9 cellular contexts compared by ENCODE assay signal in genomic region chr7:26195867-26196266, GRCh38. TPM values are rescaled to one million over a fixed set of nuclear protein-coding genes. Genes with fewer than 3 reads are reported as not detected.
DNase-seq lines count a peak whose midpoint lies in the region; ATAC-seq, FAIRE-seq and TF ChIP-seq lines count a peak whose summit lies in the region.
"Had no signal": no experiment of that assay in that cellular context is flagged by ENCODE, and none has a peak within 500 bp of the region (broad histone marks: within the 10 kb centered on the region; RNA-seq: fewer than 3 reads in every experiment).

No MANE protein-coding gene starts in this region.

- H3K4me1 Mint-ChIP-seq in Caco-2 (ENCODE audit: low read depth, unreplicated experiment): peaks cover 39% of the 10 kb centered on the region
- peaks cover 72 to 74% of the 10 kb centered on the region in 2 donors for H3K4me1 Mint-ChIP-seq in natural killer cell treated with Interleukin-12 subunit alpha and Interleukin-12 subunit beta and Interleukin-15 and Interleukin-18, amount 100 ng/mL, for 72 hours (ENCODE audit: low read depth in 2 of 2)

- H4K20me1 ChIP-seq in MM.1S (ENCODE audit: insufficient read depth, low read length) (peaks cover 88% of the 10 kb centered on the region), mammary epithelial cell (ENCODE audit: insufficient read depth, low read length) (peaks cover 55% of the 10 kb centered on the region)

- H3K36me3 Mint-ChIP-seq in Caco-2 (ENCODE audit: insufficient read depth, unreplicated experiment): peaks cover 100% of the 10 kb centered on the region
- H3K36me3 Mint-ChIP-seq in natural killer cell treated with Interleukin-12 subunit alpha and Interleukin-12 subunit beta and Interleukin-15 and Interleukin-18, amount 100 ng/mL, for 72 hours: peaks cover 87% of the 10 kb centered on the region

- H3K4me1 ChIP-seq in Caco-2: peaks cover 25% of the 10 kb centered on the region
- peaks cover 50% of the 10 kb centered on the region for H3K4me1 ChIP-seq in MM.1S (ENCODE audit: low read length)
- H3K4me1 ChIP-seq in mammary epithelial cell (ENCODE audit: insufficient read depth, low read length): peaks cover 24% of the 10 kb centered on the region
- peaks cover 0 to 67% (median 53%) of the 10 kb centered on the region in 4 donors for H3K4me1 ChIP-seq in tibial nerve

- peak overlapping the region; percentile 66 for H3K4me3 Mint-ChIP-seq in Caco-2 (ENCODE audit: unreplicated experiment)
- peak overlapping the region; percentile 100 for H3K4me3 Mint-ChIP-seq in natural killer cell treated with Interleukin-12 subunit alpha and Interleukin-12 subunit beta and Interleukin-15 and Interleukin-18, amount 100 ng/mL, for 72 hours

- H3K9me2 ChIP-seq in MM.1S (replicated peaks; ENCODE audit: insufficient read depth, low read length): no peaks in the 10 kb centered on the region

- BruUV-seq in Caco-2 (replicated peaks; lab: Mats Ljungman, UMichigan): no TSS peak
- no TSS peak for BruUV-seq in mammary epithelial cell (replicated peaks; lab: Mats Ljungman, UMichigan)

- H3K27ac ChIP-seq in MM.1S (ENCODE audit: low read length) (no peak overlapping the region), mammary epithelial cell (ENCODE audit: insufficient read depth, low read depth, low read length) (peak overlapping the region; percentile 2), tibial nerve (peak overlapping the region in 2 of 4 donors; percentile 3 to 18)

- dilution Hi-C loops in mammary epithelial cell (cut with HindIII; ENCODE audit: low sequenced_read_pairs): no loop called here

- no peak for TF ChIP-seq EP300 in tibial nerve (IDR thresholded peaks at IDR 0.05)

- 35% methylated on average over 6 of the region's 6 CpGs for WGBS in mammary epithelial cell (ENCODE audit: low coverage, missing lambda C conversion rate)
- WGBS in tibial nerve, 2 donors: 69 to 72% methylated on average over 6 of the region's 6 CpGs

- intact Hi-C loops in Caco-2 (cut with micrococcal nuclease; ENCODE audit: unreplicated experiment): no loop called here
- intact Hi-C loops in mammary epithelial cell (cut with micrococcal nuclease): no loop called here

- H3K9ac ChIP-seq in MM.1S (ENCODE audit: low read length): no peak overlapping the region
- no peak overlapping the region for H3K9ac ChIP-seq in mammary epithelial cell (ENCODE audit: insufficient read depth, low read length)

- H2AFZ ChIP-seq in MM.1S (ENCODE audit: low read length) (no peak overlapping the region), mammary epithelial cell (ENCODE audit: low read depth, low read length) (no peak overlapping the region)

- H3K79me2 ChIP-seq in MM.1S (ENCODE audit: low read length) (peaks cover 97% of the 10 kb centered on the region), mammary epithelial cell (ENCODE audit: insufficient read depth, low read length) (peaks cover 94% of the 10 kb centered on the region)

- no peak overlapping the region for H3K27ac Mint-ChIP-seq in Caco-2 (ENCODE audit: unreplicated experiment)
- H3K27ac Mint-ChIP-seq in natural killer cell treated with Interleukin-12 subunit alpha and Interleukin-12 subunit beta and Interleukin-15 and Interleukin-18, amount 100 ng/mL, for 72 hours: peak overlapping the region; percentile 100

- TF ChIP-seq POLR2A in tibial nerve (IDR thresholded peaks at IDR 0.05): no peak

- H3K27me3 ChIP-seq in Caco-2 (replicated peaks; ENCODE audit: control insufficient read depth, insufficient read depth, low read length): no peaks in the 10 kb centered on the region
- no peaks in the 10 kb centered on the region for H3K27me3 ChIP-seq in MM.1S (replicated peaks; ENCODE audit: insufficient read depth, low read length)
- H3K27me3 ChIP-seq in mammary epithelial cell (ENCODE audit: insufficient read depth, low read length): no peaks in the 10 kb centered on the region
- no peaks in the 10 kb centered on the region for H3K27me3 ChIP-seq in tibial nerve

- in situ Hi-C loops in mammary epithelial cell (cut with MboI; ENCODE audit: low sequenced_read_pairs in 2 of 2): loop anchor here (5.0 to 10.0 kb wide), 3 partner anchors 104 to 301 kb away; no protein-coding TSS in a partner anchor

- H3K9me3 Mint-ChIP-seq in Caco-2 (ENCODE audit: unreplicated experiment): no peaks in the 10 kb centered on the region
- H3K9me3 Mint-ChIP-seq in natural killer cell treated with Interleukin-12 subunit alpha and Interleukin-12 subunit beta and Interleukin-15 and Interleukin-18, amount 100 ng/mL, for 72 hours: no peaks in the 10 kb centered on the region

- no peaks in the 10 kb centered on the region for H3K9me3 ChIP-seq in Caco-2
- H3K9me3 ChIP-seq in MM.1S (replicated peaks; ENCODE audit: insufficient read depth, low read length): no peaks in the 10 kb centered on the region
- no peaks in the 10 kb centered on the region for H3K9me3 ChIP-seq in mammary epithelial cell (replicated peaks; ENCODE audit: insufficient read depth, low read length)
- no peaks in the 10 kb centered on the region for H3K9me3 ChIP-seq in tibial nerve

- ATAC-seq in natural killer cell treated with Interleukin-12 subunit alpha and Interleukin-12 subunit beta and Interleukin-15 and Interleukin-18, amount 100 ng/mL, for 72 hours: no peak

- CTCF ChIA-PET in Caco-2 (lab: Charles Lee): no interaction called here
- CTCF ChIA-PET in mammary epithelial cell (lab: Charles Lee; ENCODE audit: low non-redundant PET): no interaction called here

- H3K4me2 ChIP-seq in MM.1S (ENCODE audit: low read depth, low read length): peak overlapping the region; percentile 66
- H3K4me2 ChIP-seq in mammary epithelial cell (ENCODE audit: insufficient read depth, low read depth, low read length): peak overlapping the region; percentile 79

- H3K4me3 ChIP-seq in Caco-2 (ENCODE audit: low read depth, low read length): no peak overlapping the region
- H3K4me3 ChIP-seq in MM.1S (ENCODE audit: low read length): 0 out of 2 replicates have a peak overlapping the region, but pooled peaks have one; percentile 4
- H3K4me3 ChIP-seq in mammary epithelial cell (replicated peaks in 1 of 3; ENCODE audit: insufficient read depth in 1 of 3, low read depth in 2 of 3, low read length in 3 of 3): peak overlapping the region in 2 of 3 experiments; percentile 93 to 100
- H3K4me3 ChIP-seq in tibial nerve: no peak overlapping the region

- no peak for DNase-seq in Caco-2
- no peak for DNase-seq in MM.1S
- no peak for DNase-seq in mammary epithelial cell
- DNase-seq in natural killer cell treated with Interleukin-12 subunit alpha and Interleukin-12 subunit beta and Interleukin-15 and Interleukin-18, amount 100 ng/mL, for 72 hours (ENCODE audit: low spot score): no peak
- no peak for DNase-seq in frontal cortex (ENCODE audit: low spot score in 2 of 2)
- DNase-seq in NCI-H2029 (lab: John Stamatoyannopoulos, UW): no peak
- DNase-seq in globus pallidus (ENCODE audit: low spot score): no peak
- DNase-seq in tibial nerve (ENCODE audit: low spot score in 2 of 2): no peak
- DNase-seq: foreskin melanocyte had no signal

- H3K27me3 Mint-ChIP-seq in Caco-2 (ENCODE audit: insufficient read depth, unreplicated experiment): no peaks in the 10 kb centered on the region
- no peaks in the 10 kb centered on the region for H3K27me3 Mint-ChIP-seq in natural killer cell treated with Interleukin-12 subunit alpha and Interleukin-12 subunit beta and Interleukin-15 and Interleukin-18, amount 100 ng/mL, for 72 hours

- H3K36me3 ChIP-seq in Caco-2 (ENCODE audit: control insufficient read depth, insufficient read depth, low read length) (peaks cover 3% of the 10 kb centered on the region), MM.1S (replicated peaks; ENCODE audit: insufficient read depth, low read length) (peaks cover 56% of the 10 kb centered on the region), mammary epithelial cell (ENCODE audit: insufficient read depth, low read length) (peaks cover 63% of the 10 kb centered on the region), tibial nerve (peaks cover 0 to 65% (median 6%) of the 10 kb centered on the region in 3 donors)

- POLR2A ChIA-PET in Caco-2 (lab: Charles Lee): no interaction called here

- H3F3A ChIP-seq in MM.1S (ENCODE audit: insufficient read depth, low read length): peaks cover 86% of the 10 kb centered on the region

- FAIRE-seq in frontal cortex (lab: Jason Lieb, UNC): no peak

- TF ChIP-seq CTCF in Caco-2 (IDR thresholded peaks at IDR 0.05; ENCODE audit: insufficient read depth in 1 of 2, low read depth in 1 of 2, low read length in 1 of 2, severe bottlenecking in 1 of 2, unreplicated experiment in 1 of 2) (no peak), MM.1S (IDR thresholded peaks at IDR 0.05; ENCODE audit: low read length) (no peak), mammary epithelial cell (conservative IDR thresholded peaks at IDR 0.05 in 1 of 2, IDR thresholded peaks at IDR 0.05 in 1 of 2; ENCODE audit: extremely low read depth in 1 of 2, insufficient read depth in 1 of 2, low read depth in 1 of 2, low read length in 2 of 2) (no peak), tibial nerve (IDR thresholded peaks at IDR 0.05) (no peak)

RNA-seq across cellular contexts. Expression of gene HNRNPA2B1, which starts 4.7 kb away (rescaled TPM):
- total RNA-seq in Caco-2 (2022) (799 and 839 TPM in 2 replicates), mammary epithelial cell (100 to 1,000 TPM in 1 of 2 donors, 10 to 100 TPM in 1; 62.0 to 506 TPM), frontal cortex (135 TPM), tibial nerve (100 to 1,000 TPM; 184 to 306 (median 234) TPM)
- polyA plus RNA-seq in mammary epithelial cell: 291 TPM
- polyA minus RNA-seq in mammary epithelial cell: 260 TPM
- total RNA-seq in natural killer cell treated with Interleukin-12 subunit alpha and Interleukin-12 subunit beta and Interleukin-15 and Interleukin-18, amount 100 ng/mL, for 72 hours: 1,000 to 10,000 TPM in 1 of 2 donors, 100 to 1,000 TPM in 1; 824 to 1,096 TPM

RNA-seq across cellular contexts. Expression of gene CBX3, which starts 5.7 kb away (rescaled TPM):
- total RNA-seq in Caco-2 (2022) (215 and 226 TPM in 2 replicates), mammary epithelial cell (100 to 1,000 TPM in 1 of 2 donors, 10 to 100 TPM in 1; 67.5 to 154 TPM), frontal cortex (183 TPM), tibial nerve (100 to 1,000 TPM in 1 of 4 donors, 10 to 100 TPM in 3; 61.7 to 109 (median 77.7) TPM)
- 77.3 TPM for polyA plus RNA-seq in mammary epithelial cell
- polyA minus RNA-seq in mammary epithelial cell: 25.3 TPM
- total RNA-seq in natural killer cell treated with Interleukin-12 subunit alpha and Interleukin-12 subunit beta and Interleukin-15 and Interleukin-18, amount 100 ng/mL, for 72 hours: 100 to 1,000 TPM; 184 to 218 TPM

RNA-seq across cellular contexts. Expression of gene NFE2L3, which starts 43.9 kb away (rescaled TPM):
- total RNA-seq in Caco-2 (2022) (38.4 and 39.2 TPM in 2 replicates), mammary epithelial cell (1 to 10 TPM; 5.4 to 8.3 TPM), frontal cortex (9.8 TPM), tibial nerve (1 to 10 TPM; 2.7 to 6.5 (median 5.1) TPM)
- 6.8 TPM for polyA plus RNA-seq in mammary epithelial cell
- polyA minus RNA-seq in mammary epithelial cell: 9.5 TPM
- 10 to 100 TPM; 21.3 to 29.1 TPM for total RNA-seq in natural killer cell treated with Interleukin-12 subunit alpha and Interleukin-12 subunit beta and Interleukin-15 and Interleukin-18, amount 100 ng/mL, for 72 hours

Comparison
In these comparisons a context has a peak if more than half of its experiments do, and no peak if none do; other contexts are left out.
1. H3K4me3 ChIP-seq: peak in MM.1S (single experiment) and mammary epithelial cell (2 of 3); none in Caco-2 (single experiment) and tibial nerve (0 of 4).